In genomic region chr5:179648410-179648809, GRCh38 we compare ENCODE assay signal across 24 cellular contexts. TPM values are rescaled to one million over a fixed set of nuclear protein-coding genes. Genes with fewer than 3 reads are reported as not detected.
"Had no signal": no experiment of that assay in that cellular context is flagged by ENCODE, and none has a peak within 500 bp of the region (broad histone marks: within the 10 kb centered on the region; RNA-seq: fewer than 3 reads in every experiment).

No MANE protein-coding gene starts in this region.

- H3K9me3 ChIP-seq: SK-N-SH had no signal

- H3K9ac ChIP-seq: KMS-11, SK-N-SH had no signal

- H3K27ac ChIP-seq: HL-60, KMS-11 had no signal

- DNase-seq: IMR-90, Kasumi-1, MM.1S, NCI-H1092 treated with DMSO at 0.1 percent for 48 hours, NCI-H1436, NCI-H187, NCI-H2029, NCI-H2081 treated with DMSO at 0.1 percent for 48 hours, NCI-H2171, NCI-H226, NCI-H446, NCI-H510A, NCI-H524 treated with DMSO at 0.1 percent for 48 hours, NCI-H69, NCI-H774, RPMI8226, SHP77, SK-N-SH had no signal

- H3K4me2 ChIP-seq: KMS-11, SK-N-SH had no signal

- FAIRE-seq: HTR-8/SVneo, RCC 7860 had no signal

RNA-seq across cellular contexts. Expression of gene CBY3, which starts 32.4 kb away (rescaled TPM):
- total RNA-seq: M059J, SK-MEL-5 had no signal
- polyA plus RNA-seq: IMR-90, SK-N-SH had no signal
